1 cellular context compared by ENCODE assay signal in the genomic region with DNA sequence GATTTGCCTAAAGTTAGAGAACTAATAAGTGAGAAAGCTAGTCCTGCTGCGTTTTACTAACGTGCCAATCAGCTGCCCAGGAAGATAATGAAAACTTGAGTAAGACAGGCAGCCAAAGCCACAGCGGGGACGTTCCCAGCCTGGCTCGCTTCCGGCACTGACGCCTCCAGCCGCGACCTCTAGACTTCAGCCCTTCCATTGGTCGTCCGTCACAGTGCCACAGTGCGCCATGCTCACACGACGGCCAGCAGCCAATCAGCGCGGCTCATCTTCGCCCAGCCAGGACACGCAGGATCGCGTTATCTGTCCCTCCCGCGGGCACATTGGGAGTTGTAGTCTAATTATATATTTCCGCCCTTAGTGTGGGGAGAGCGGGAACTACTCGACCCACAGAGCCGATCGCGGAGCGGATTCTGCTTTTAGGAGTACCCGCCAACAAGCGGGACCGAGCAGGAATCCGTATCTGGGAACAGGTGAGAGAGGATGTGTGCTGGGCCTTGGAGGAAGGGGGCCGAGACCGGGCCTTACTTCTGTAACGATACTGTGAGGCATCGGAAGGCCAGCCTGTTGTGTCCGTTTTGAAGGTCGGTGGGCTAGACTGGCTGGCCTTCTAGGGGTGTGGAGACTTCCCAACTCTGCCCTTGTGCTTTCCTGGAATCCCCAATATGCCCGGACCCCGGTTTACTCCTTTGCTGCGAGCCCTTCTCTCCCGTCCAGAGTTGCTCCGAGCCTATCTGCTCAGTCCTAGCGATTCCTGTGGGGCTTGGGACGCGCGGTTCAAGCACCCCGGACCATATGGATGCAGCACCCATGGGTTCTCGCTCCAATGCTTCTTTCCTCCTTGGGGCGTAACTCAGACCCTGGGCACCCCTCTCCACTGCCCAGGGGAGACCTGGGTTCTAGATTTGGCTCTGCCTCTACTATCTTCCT.
TF ChIP-seq lines count a peak whose summit lies in the region.

A gene (plus strand): TSS at position 374 of the 930 bp plus-strand sequence. CDS start 924 bp downstream, outside the sequence.

TF ChIP-seq in GM12878, 131 proteins besides CTCF, POLR2A, EP300 and RAD21 (continued from another document and continues in another):
- TF ChIP-seq, protein P1, sequence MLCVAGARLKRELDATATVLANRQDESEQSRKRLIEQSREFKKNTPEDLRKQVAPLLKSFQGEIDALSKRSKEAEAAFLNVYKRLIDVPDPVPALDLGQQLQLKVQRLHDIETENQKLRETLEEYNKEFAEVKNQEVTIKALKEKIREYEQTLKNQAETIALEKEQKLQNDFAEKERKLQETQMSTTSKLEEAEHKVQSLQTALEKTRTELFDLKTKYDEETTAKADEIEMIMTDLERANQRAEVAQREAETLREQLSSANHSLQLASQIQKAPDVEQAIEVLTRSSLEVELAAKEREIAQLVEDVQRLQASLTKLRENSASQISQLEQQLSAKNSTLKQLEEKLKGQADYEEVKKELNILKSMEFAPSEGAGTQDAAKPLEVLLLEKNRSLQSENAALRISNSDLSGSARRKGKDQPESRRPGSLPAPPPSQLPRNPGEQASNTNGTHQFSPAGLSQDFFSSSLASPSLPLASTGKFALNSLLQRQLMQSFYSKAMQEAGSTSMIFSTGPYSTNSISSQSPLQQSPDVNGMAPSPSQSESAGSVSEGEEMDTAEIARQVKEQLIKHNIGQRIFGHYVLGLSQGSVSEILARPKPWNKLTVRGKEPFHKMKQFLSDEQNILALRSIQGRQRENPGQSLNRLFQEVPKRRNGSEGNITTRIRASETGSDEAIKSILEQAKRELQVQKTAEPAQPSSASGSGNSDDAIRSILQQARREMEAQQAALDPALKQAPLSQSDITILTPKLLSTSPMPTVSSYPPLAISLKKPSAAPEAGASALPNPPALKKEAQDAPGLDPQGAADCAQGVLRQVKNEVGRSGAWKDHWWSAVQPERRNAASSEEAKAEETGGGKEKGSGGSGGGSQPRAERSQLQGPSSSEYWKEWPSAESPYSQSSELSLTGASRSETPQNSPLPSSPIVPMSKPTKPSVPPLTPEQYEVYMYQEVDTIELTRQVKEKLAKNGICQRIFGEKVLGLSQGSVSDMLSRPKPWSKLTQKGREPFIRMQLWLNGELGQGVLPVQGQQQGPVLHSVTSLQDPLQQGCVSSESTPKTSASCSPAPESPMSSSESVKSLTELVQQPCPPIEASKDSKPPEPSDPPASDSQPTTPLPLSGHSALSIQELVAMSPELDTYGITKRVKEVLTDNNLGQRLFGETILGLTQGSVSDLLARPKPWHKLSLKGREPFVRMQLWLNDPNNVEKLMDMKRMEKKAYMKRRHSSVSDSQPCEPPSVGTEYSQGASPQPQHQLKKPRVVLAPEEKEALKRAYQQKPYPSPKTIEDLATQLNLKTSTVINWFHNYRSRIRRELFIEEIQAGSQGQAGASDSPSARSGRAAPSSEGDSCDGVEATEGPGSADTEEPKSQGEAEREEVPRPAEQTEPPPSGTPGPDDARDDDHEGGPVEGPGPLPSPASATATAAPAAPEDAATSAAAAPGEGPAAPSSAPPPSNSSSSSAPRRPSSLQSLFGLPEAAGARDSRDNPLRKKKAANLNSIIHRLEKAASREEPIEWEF (IDR thresholded peaks at IDR 0.05; ENCODE audit: insufficient replicate concordance, low read depth, low read length), result no peak
- TF ChIP-seq HDAC6 (IDR thresholded peaks at IDR 0.05; ENCODE audit: unreplicated experiment), result no peak
- peak; percentile 22; the same call in 1 of the 2 replicates for TF ChIP-seq NBN (IDR thresholded peaks at IDR 0.05)
- peak; percentile 89 for TF ChIP-seq NR2C1 (IDR thresholded peaks at IDR 0.05)
- TF ChIP-seq SREBF1 (IDR thresholded peaks at IDR 0.05; ENCODE audit: low read length), result peak; percentile 69; the same call in 1 of the 2 replicates
- peak; percentile 97 for TF ChIP-seq CREM (IDR thresholded peaks at IDR 0.05; ENCODE audit: low read depth)
- TF ChIP-seq SUZ12 (IDR thresholded peaks at IDR 0.05; ENCODE audit: unreplicated experiment), result no peak
- no peak for TF ChIP-seq MEF2B (IDR thresholded peaks at IDR 0.05; ENCODE audit: partially characterized antibody, poor library complexity, severe bottlenecking)
- TF ChIP-seq, protein P2, sequence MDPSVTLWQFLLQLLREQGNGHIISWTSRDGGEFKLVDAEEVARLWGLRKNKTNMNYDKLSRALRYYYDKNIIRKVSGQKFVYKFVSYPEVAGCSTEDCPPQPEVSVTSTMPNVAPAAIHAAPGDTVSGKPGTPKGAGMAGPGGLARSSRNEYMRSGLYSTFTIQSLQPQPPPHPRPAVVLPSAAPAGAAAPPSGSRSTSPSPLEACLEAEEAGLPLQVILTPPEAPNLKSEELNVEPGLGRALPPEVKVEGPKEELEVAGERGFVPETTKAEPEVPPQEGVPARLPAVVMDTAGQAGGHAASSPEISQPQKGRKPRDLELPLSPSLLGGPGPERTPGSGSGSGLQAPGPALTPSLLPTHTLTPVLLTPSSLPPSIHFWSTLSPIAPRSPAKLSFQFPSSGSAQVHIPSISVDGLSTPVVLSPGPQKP (IDR thresholded peaks at IDR 0.05; ENCODE audit: low read depth, low read length), result peak; percentile 82
- TF ChIP-seq HDAC2 (IDR thresholded peaks at IDR 0.05), result no peak
- peak; percentile 36; the same call in 1 of the 2 replicates for TF ChIP-seq NFYA (IDR thresholded peaks at IDR 0.05; ENCODE audit: borderline replicate concordance, low read depth, low read length)
- no peak for TF ChIP-seq KAT2A (conservative IDR thresholded peaks at IDR 0.05; ENCODE audit: control insufficient read depth, low read depth, low read length)
- no peak for TF ChIP-seq ZNF217 (IDR thresholded peaks at IDR 0.05)
- TF ChIP-seq, protein P3, sequence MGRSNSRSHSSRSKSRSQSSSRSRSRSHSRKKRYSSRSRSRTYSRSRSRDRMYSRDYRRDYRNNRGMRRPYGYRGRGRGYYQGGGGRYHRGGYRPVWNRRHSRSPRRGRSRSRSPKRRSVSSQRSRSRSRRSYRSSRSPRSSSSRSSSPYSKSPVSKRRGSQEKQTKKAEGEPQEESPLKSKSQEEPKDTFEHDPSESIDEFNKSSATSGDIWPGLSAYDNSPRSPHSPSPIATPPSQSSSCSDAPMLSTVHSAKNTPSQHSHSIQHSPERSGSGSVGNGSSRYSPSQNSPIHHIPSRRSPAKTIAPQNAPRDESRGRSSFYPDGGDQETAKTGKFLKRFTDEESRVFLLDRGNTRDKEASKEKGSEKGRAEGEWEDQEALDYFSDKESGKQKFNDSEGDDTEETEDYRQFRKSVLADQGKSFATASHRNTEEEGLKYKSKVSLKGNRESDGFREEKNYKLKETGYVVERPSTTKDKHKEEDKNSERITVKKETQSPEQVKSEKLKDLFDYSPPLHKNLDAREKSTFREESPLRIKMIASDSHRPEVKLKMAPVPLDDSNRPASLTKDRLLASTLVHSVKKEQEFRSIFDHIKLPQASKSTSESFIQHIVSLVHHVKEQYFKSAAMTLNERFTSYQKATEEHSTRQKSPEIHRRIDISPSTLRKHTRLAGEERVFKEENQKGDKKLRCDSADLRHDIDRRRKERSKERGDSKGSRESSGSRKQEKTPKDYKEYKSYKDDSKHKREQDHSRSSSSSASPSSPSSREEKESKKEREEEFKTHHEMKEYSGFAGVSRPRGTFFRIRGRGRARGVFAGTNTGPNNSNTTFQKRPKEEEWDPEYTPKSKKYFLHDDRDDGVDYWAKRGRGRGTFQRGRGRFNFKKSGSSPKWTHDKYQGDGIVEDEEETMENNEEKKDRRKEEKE (IDR thresholded peaks at IDR 0.05), result no peak
- TF ChIP-seq GATAD2B (conservative IDR thresholded peaks at IDR 0.05; ENCODE audit: low read depth), result no peak
- TF ChIP-seq TCF7 (IDR thresholded peaks at IDR 0.05; ENCODE audit: borderline replicate concordance), result no peak
- TF ChIP-seq ATF7 (IDR thresholded peaks at IDR 0.05; ENCODE audit: low read depth), result 0 out of 2 replicates have a peak, but pooled peaks have one; percentile 62
- peak; percentile 16; the same call in 1 of the 2 replicates for TF ChIP-seq EED (IDR thresholded peaks at IDR 0.05; ENCODE audit: low read depth)
- TF ChIP-seq POLR2AphosphoS2 (IDR thresholded peaks at IDR 0.05; ENCODE audit: low read depth, low read length), result 0 out of 2 replicates have a peak, but pooled peaks have one; percentile 30
- no peak for TF ChIP-seq CHD4 (IDR thresholded peaks at IDR 0.05)
- peak; percentile 23; the same call in 1 of the 2 replicates for TF ChIP-seq LARP7 (IDR thresholded peaks at IDR 0.05)
- TF ChIP-seq, protein P4, sequence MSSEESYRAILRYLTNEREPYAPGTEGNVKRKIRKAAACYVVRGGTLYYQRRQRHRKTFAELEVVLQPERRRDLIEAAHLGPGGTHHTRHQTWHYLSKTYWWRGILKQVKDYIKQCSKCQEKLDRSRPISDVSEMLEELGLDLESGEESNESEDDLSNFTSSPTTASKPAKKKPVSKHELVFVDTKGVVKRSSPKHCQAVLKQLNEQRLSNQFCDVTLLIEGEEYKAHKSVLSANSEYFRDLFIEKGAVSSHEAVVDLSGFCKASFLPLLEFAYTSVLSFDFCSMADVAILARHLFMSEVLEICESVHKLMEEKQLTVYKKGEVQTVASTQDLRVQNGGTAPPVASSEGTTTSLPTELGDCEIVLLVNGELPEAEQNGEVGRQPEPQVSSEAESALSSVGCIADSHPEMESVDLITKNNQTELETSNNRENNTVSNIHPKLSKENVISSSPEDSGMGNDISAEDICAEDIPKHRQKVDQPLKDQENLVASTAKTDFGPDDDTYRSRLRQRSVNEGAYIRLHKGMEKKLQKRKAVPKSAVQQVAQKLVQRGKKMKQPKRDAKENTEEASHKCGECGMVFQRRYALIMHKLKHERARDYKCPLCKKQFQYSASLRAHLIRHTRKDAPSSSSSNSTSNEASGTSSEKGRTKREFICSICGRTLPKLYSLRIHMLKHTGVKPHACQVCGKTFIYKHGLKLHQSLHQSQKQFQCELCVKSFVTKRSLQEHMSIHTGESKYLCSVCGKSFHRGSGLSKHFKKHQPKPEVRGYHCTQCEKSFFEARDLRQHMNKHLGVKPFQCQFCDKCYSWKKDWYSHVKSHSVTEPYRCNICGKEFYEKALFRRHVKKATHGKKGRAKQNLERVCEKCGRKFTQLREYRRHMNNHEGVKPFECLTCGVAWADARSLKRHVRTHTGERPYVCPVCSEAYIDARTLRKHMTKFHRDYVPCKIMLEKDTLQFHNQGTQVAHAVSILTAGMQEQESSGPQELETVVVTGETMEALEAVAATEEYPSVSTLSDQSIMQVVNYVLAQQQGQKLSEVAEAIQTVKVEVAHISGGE (CRISPR knock-in tag; IDR thresholded peaks at IDR 0.05), result no peak
- TF ChIP-seq, protein P5, sequence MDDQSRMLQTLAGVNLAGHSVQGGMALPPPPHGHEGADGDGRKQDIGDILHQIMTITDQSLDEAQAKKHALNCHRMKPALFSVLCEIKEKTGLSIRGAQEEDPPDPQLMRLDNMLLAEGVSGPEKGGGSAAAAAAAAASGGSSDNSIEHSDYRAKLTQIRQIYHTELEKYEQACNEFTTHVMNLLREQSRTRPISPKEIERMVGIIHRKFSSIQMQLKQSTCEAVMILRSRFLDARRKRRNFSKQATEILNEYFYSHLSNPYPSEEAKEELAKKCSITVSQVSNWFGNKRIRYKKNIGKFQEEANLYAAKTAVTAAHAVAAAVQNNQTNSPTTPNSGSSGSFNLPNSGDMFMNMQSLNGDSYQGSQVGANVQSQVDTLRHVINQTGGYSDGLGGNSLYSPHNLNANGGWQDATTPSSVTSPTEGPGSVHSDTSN (IDR thresholded peaks at IDR 0.05; ENCODE audit: insufficient replicate concordance, low read depth, low read length), result peak; percentile 86
- TF ChIP-seq IRF4 (IDR thresholded peaks at IDR 0.05; ENCODE audit: low read depth, low read length), result 0 out of 2 replicates have a peak, but pooled peaks have one; percentile 32
- TF ChIP-seq, protein P6, sequence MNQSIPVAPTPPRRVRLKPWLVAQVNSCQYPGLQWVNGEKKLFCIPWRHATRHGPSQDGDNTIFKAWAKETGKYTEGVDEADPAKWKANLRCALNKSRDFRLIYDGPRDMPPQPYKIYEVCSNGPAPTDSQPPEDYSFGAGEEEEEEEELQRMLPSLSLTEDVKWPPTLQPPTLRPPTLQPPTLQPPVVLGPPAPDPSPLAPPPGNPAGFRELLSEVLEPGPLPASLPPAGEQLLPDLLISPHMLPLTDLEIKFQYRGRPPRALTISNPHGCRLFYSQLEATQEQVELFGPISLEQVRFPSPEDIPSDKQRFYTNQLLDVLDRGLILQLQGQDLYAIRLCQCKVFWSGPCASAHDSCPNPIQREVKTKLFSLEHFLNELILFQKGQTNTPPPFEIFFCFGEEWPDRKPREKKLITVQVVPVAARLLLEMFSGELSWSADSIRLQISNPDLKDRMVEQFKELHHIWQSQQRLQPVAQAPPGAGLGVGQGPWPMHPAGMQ (IDR thresholded peaks at IDR 0.05; ENCODE audit: borderline replicate concordance), result peak; percentile 59; the same call in 1 of the 2 replicates
- TF ChIP-seq TAF1 (IDR thresholded peaks at IDR 0.05; ENCODE audit: borderline replicate concordance, low read depth, low read length), result peak; percentile 82
- TF ChIP-seq, protein P7, sequence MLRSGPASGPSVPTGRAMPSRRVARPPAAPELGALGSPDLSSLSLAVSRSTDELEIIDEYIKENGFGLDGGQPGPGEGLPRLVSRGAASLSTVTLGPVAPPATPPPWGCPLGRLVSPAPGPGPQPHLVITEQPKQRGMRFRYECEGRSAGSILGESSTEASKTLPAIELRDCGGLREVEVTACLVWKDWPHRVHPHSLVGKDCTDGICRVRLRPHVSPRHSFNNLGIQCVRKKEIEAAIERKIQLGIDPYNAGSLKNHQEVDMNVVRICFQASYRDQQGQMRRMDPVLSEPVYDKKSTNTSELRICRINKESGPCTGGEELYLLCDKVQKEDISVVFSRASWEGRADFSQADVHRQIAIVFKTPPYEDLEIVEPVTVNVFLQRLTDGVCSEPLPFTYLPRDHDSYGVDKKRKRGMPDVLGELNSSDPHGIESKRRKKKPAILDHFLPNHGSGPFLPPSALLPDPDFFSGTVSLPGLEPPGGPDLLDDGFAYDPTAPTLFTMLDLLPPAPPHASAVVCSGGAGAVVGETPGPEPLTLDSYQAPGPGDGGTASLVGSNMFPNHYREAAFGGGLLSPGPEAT (IDR thresholded peaks at IDR 0.05; ENCODE audit: low read depth), result peak; percentile 20; the same call in 1 of the 2 replicates
- TF ChIP-seq, protein P8, sequence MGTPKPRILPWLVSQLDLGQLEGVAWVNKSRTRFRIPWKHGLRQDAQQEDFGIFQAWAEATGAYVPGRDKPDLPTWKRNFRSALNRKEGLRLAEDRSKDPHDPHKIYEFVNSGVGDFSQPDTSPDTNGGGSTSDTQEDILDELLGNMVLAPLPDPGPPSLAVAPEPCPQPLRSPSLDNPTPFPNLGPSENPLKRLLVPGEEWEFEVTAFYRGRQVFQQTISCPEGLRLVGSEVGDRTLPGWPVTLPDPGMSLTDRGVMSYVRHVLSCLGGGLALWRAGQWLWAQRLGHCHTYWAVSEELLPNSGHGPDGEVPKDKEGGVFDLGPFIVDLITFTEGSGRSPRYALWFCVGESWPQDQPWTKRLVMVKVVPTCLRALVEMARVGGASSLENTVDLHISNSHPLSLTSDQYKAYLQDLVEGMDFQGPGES (IDR thresholded peaks at IDR 0.05), result peak; percentile 73; the same call in 1 of the 2 replicates
- peak; percentile 76 to 89 for TF ChIP-seq BHLHE40 (IDR thresholded peaks at IDR 0.05; ENCODE audit: borderline replicate concordance in 1 of 2, low read depth in 2 of 2, low read length in 1 of 2)
- TF ChIP-seq TBL1XR1 (IDR thresholded peaks at IDR 0.05; ENCODE audit: low read depth, low read length), result peak; percentile 56; the same call in 1 of the 2 replicates
- no peak for TF ChIP-seq RBBP5 (conservative IDR thresholded peaks at IDR 0.05)
- TF ChIP-seq, protein P9, sequence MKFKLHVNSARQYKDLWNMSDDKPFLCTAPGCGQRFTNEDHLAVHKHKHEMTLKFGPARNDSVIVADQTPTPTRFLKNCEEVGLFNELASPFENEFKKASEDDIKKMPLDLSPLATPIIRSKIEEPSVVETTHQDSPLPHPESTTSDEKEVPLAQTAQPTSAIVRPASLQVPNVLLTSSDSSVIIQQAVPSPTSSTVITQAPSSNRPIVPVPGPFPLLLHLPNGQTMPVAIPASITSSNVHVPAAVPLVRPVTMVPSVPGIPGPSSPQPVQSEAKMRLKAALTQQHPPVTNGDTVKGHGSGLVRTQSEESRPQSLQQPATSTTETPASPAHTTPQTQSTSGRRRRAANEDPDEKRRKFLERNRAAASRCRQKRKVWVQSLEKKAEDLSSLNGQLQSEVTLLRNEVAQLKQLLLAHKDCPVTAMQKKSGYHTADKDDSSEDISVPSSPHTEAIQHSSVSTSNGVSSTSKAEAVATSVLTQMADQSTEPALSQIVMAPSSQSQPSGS (IDR thresholded peaks at IDR 0.05; ENCODE audit: low read length), result no peak
